Comparison of ENCODE assay signal across 8 cellular contexts in the genomic region with DNA sequence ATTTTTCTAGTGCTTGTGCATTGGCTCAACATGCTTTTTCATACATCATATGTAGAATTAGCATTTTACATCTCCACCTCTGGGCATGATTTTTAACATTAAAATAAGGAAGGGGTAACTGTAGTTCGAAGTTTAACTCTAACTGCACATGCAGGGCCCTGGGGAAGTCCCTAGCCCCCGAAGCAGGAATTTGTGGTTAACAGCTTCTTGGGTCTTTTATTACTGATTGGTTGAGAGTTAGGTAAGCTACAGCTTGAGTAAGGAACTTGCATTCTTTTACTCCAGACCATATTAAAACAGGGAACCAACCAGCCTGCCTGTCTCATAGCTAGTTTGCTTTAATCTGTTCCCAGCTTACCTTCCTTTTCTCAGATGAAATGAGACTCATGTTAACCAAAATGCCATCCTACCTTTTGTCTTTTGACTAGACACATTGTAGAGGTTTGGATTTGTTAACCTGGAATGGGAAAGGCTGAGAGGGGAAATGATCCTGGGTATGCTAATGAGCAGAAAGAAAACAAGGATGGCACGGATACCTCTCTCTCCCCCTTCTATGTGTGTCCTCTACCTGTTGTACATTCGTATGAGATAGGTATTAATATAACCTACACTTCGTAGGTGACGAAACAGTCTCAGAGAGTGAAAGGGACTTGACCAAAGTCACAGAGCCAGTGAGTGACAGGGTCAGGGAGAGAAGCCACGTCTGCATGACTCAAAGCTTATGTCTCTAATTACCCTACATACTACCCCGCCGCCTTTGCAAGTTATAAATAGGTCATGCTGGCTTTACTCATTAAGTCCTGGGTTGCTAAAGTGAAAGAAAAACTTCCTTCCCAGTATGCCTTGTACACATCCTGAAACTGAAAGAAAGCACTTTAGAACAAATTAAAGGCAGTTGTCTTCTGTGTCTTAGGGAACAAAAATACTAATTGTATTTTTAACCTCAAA.
DNase-seq lines count a peak whose midpoint lies in the region; ATAC-seq and TF ChIP-seq lines count a peak whose summit lies in the region.

No MANE protein-coding gene starts in this region.

- no peaks in the 10 kb centered on the region for H3F3A ChIP-seq in PC-9 (ENCODE audit: insufficient read depth, low read depth)

- no peaks in the 10 kb centered on the region for H3K79me2 ChIP-seq in PC-9 (ENCODE audit: low read depth)

- H3K4me3 ChIP-seq in PC-9 = no peak overlapping the region

- intact Hi-C loops in PC-9 (cut with micrococcal nuclease; ENCODE audit: unreplicated experiment) (no loop called here), Right ventricle myocardium superior (cut with DNase I) (no loop called here)

- 0 out of 2 replicates have a peak overlapping the region, but pooled peaks have one; percentile 16 for H3K4me2 ChIP-seq in PC-9

- no peaks in the 10 kb centered on the region for H3K4me1 ChIP-seq in PC-9 (replicated peaks; ENCODE audit: insufficient read depth)

- ATAC-seq in GM18858 (IDR thresholded peaks at IDR 0.05; ENCODE audit: unreplicated experiment) = peak; percentile 94
- peak; percentile 92 for ATAC-seq in HG02885 (IDR thresholded peaks at IDR 0.05; ENCODE audit: poor library complexity, unreplicated experiment)
- ATAC-seq in Right ventricle myocardium superior (ENCODE audit: poor library complexity) = no peak

- no peaks in the 10 kb centered on the region for H4K20me1 ChIP-seq in PC-9 (ENCODE audit: insufficient read depth)

- H3K36me3 ChIP-seq in PC-9 (ENCODE audit: low read depth) = no peaks in the 10 kb centered on the region

- CTCF ChIA-PET in PC-9 (lab: Charles Lee) = no interaction called here

- no peaks in the 10 kb centered on the region for H3K27me3 ChIP-seq in PC-9 (ENCODE audit: insufficient read depth, low read depth)

- no peak overlapping the region for H2AFZ ChIP-seq in PC-9

- BruUV-seq in PC-9 (replicated peaks; lab: Mats Ljungman, UMichigan) = no TSS peak

- H3K9me3 ChIP-seq in PC-9 (ENCODE audit: insufficient read depth, low read depth) = no peaks in the 10 kb centered on the region; the same call in 1 of the 2 replicates

- H3K27ac ChIP-seq in PC-9 = no peak overlapping the region

- H3K9me2 ChIP-seq in PC-9 (ENCODE audit: insufficient read depth) = no peaks in the 10 kb centered on the region

- POLR2A ChIA-PET in PC-9 (lab: Charles Lee; ENCODE audit: unreplicated experiment) = no interaction called here

- DNase-seq in PC-9 (no peak), Right ventricle myocardium superior (no peak), NCI-H345 treated with DMSO at 0.1 percent for 48 hours (lab: John Stamatoyannopoulos, UW; ENCODE audit: unreplicated experiment) (no peak), NCI-H446 treated with DMSO at 0.1 percent for 48 hours (lab: John Stamatoyannopoulos, UW) (no peak)
- peak; percentile 11 for DNase-seq in activated naive CD8-positive, alpha-beta T cell treated with anti-CD3 and anti-CD28 coated beads, Interleukin-2, amount 50 U/mL, for 16 hours (ENCODE audit: low read depth, low spot score)
- DNase-seq in stimulated activated CD4-positive, alpha-beta T cell treated with anti-CD3 and anti-CD28 coated beads, Interleukin-4, amount 100 ng/mL, for 24 hours = peak; percentile 66

- no peak for TF ChIP-seq CTCF in PC-9 (conservative IDR thresholded peaks at IDR 0.05)

Comparison
In these comparisons a context has a peak if more than half of its experiments do, and no peak if none do; other contexts are left out.
1. DNase-seq: peak in activated naive CD8-positive, alpha-beta T cell treated with anti-CD3 and anti-CD28 coated beads, Interleukin-2, amount 50 U/mL, for 16 hours (single experiment) and stimulated activated CD4-positive, alpha-beta T cell treated with anti-CD3 and anti-CD28 coated beads, Interleukin-4, amount 100 ng/mL, for 24 hours (single experiment); none in PC-9 (0 of 2), Right ventricle myocardium superior (single experiment), NCI-H345 treated with DMSO at 0.1 percent for 48 hours (single experiment) and NCI-H446 treated with DMSO at 0.1 percent for 48 hours (single experiment).